16 cellular contexts compared by ENCODE assay signal in the genomic region with DNA sequence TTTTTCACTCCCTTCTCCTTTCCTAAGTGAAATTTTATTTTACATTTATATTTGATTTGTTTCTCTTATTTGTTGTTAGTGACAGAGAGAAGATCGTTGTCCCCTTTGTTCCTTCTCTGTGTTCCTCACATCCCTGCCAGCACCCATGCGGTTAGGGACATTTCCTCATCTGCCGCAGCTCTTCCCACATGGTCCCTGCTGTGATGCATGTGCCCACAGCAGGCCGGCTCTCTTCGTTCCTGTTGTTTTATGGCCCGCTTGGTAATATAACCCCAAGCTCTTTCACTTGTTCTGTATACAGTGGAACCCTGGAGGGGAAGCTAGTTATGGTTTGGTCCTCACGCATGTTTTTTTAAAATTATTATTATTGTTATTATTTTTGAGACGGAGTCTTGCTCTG. TPM values are rescaled to one million over a fixed set of nuclear protein-coding genes. Genes with fewer than 3 reads are reported as not detected.
DNase-seq lines count a peak whose midpoint lies in the region; ATAC-seq and TF ChIP-seq lines count a peak whose summit lies in the region.
"Had no signal": no experiment of that assay in that cellular context is flagged by ENCODE, and none has a peak within 500 bp of the region (broad histone marks: within the 10 kb centered on the region; RNA-seq: fewer than 3 reads in every experiment).

No MANE protein-coding gene starts in this region.

- no peak overlapping the region for H2BK15ac ChIP-seq in H9 (ENCODE audit: low read depth, low read length)

- H3T11ph ChIP-seq in H9 (ENCODE audit: low read length): no peak overlapping the region

- no peak overlapping the region for H2BK5ac ChIP-seq in H9 (ENCODE audit: insufficient read length, low read length)

- H3K56ac ChIP-seq in H9 (ENCODE audit: insufficient read length, low read depth, low read length): no peak overlapping the region

- no peak overlapping the region for H3K4ac ChIP-seq in H9 (ENCODE audit: low read depth, low read length)

- no peak overlapping the region for H3K4me2 ChIP-seq in H9 (ENCODE audit: insufficient read depth, insufficient read length, low read length)
- no peak overlapping the region for H3K4me2 ChIP-seq in osteoblast (ENCODE audit: insufficient read depth, low read length)

- H2BK20ac ChIP-seq in H9 (ENCODE audit: low read depth, low read length, poor library complexity, severe bottlenecking): no peak overlapping the region

- H3K18ac ChIP-seq in H9 (ENCODE audit: insufficient read length, low read depth, low read length): no peak overlapping the region

- DNase-seq in A673 (ENCODE audit: low spot score): peak; percentile 67
- no peak for DNase-seq in H9
- DNase-seq in NCI-H345 treated with DMSO at 0.1 percent for 48 hours (lab: John Stamatoyannopoulos, UW; ENCODE audit: unreplicated experiment): peak; percentile 9
- DNase-seq in glutamatergic neuron: no peak
- DNase-seq in SW480 (ENCODE audit: low spot score): no peak
- DNase-seq in osteoblast (ENCODE audit: insufficient read length, low spot score, missing footprints): no peak
- DNase-seq in NCI-H1436 treated with DMSO at 0.1 percent for 48 hours (lab: John Stamatoyannopoulos, UW): no peak
- DNase-seq: CD4-positive, alpha-beta memory T cell; GOT3; NCI-H1417 treated with DMSO at 0.1 percent for 48 hours; NCI-H2171; NCI-H510A; SHP77 had no signal

- BruUV-seq in A673 (replicated peaks; lab: Mats Ljungman, UMichigan): no TSS peak

- H3K79me1 ChIP-seq in H9 (ENCODE audit: insufficient read depth, low read depth, low read length, poor library complexity, severe bottlenecking): no peaks in the 10 kb centered on the region

- H3K27ac ChIP-seq in A673 (ENCODE audit: low read depth, low read length, poor library complexity, severe bottlenecking): no peak overlapping the region
- no peak overlapping the region for H3K27ac ChIP-seq in H9 (ENCODE audit: insufficient read length, low read depth, low read length)
- no peak overlapping the region for H3K27ac ChIP-seq in osteoblast (ENCODE audit: low read depth, low read length)

- H3K4me3 ChIP-seq in A673 (ENCODE audit: low read depth, low read length, poor library complexity, severe bottlenecking) (no peak overlapping the region), osteoblast (ENCODE audit: insufficient read depth, low read length) (no peak overlapping the region)

- no peak overlapping the region for H2AK5ac ChIP-seq in H9 (ENCODE audit: insufficient read length, low read length)

- ATAC-seq in HG03442 (IDR thresholded peaks at IDR 0.05; ENCODE audit: unreplicated experiment): no peak

- H3K4me1 ChIP-seq in A673 (ENCODE audit: insufficient read depth, low read length, poor library complexity, severe bottlenecking): no peaks in the 10 kb centered on the region
- H3K4me1 ChIP-seq in H9 (ENCODE audit: insufficient read depth, low read length): 0 out of 2 replicates have a peak, but pooled peaks cover 2% of the 10 kb centered on the region
- H3K4me1 ChIP-seq in osteoblast (ENCODE audit: insufficient read depth, low read length): no peaks in the 10 kb centered on the region

- H3K27ac Mint-ChIP-seq in H9 (peak overlapping the region in 2 of 3 experiments; percentile 26 to 84; a peak in 2 of 7 replicates), glutamatergic neuron (ENCODE audit: unreplicated experiment) (peak overlapping the region; percentile 52)
- H3K27ac Mint-ChIP-seq: B cell, IgD-negative memory B cell had no signal

- H3K27me3 ChIP-seq in A673 (replicated peaks; ENCODE audit: insufficient read depth, low read depth, low read length, poor library complexity) (no peaks in the 10 kb centered on the region), H9 (ENCODE audit: insufficient read depth, low read length) (no peaks in the 10 kb centered on the region), osteoblast (ENCODE audit: insufficient read depth, low read length) (no peaks in the 10 kb centered on the region)

- H3K23me2 ChIP-seq in H9 (ENCODE audit: insufficient read length, low read depth, low read length, poor library complexity, severe bottlenecking): no peaks in the 10 kb centered on the region

- H3K9me3 ChIP-seq in A673 (ENCODE audit: low read depth, low read length, poor library complexity, severe bottlenecking): no peaks in the 10 kb centered on the region
- H3K9me3 ChIP-seq in H9 (ENCODE audit: control insufficient read depth, low read depth, low read length): no peaks in the 10 kb centered on the region
- H3K9me3 ChIP-seq in osteoblast (ENCODE audit: low read depth, low read length): no peaks in the 10 kb centered on the region

- no CpG with 5 or more reads among the region's 8 CpGs for WGBS in H9 (ENCODE audit: extremely low coverage, insufficient read length, low lambda C conversion rate)

- no peak overlapping the region for H4K91ac ChIP-seq in H9 (ENCODE audit: insufficient read length, low read depth, low read length)

- CTCF ChIA-PET in A673 (lab: Charles Lee): no interaction called here

- H3K27me3 Mint-ChIP-seq in H9 (ENCODE audit: low read depth) (no peaks in the 10 kb centered on the region), glutamatergic neuron (ENCODE audit: unreplicated experiment) (no peaks in the 10 kb centered on the region)
- H3K27me3 Mint-ChIP-seq: B cell; CD4-positive, alpha-beta memory T cell; IgD-negative memory B cell had no signal

- H2AFZ ChIP-seq in H9 (ENCODE audit: low read length): no peak overlapping the region
- no peak overlapping the region for H2AFZ ChIP-seq in osteoblast (ENCODE audit: low read length)

- H3K9me3 Mint-ChIP-seq in H9 (no peaks in the 10 kb centered on the region), glutamatergic neuron (ENCODE audit: unreplicated experiment) (peaks cover 5% of the 10 kb centered on the region)
- H3K9me3 Mint-ChIP-seq: CD4-positive, alpha-beta memory T cell; IgD-negative memory B cell had no signal

- H3K9ac ChIP-seq in H9 (ENCODE audit: extremely low read depth, insufficient read length, low read length): no peak overlapping the region

- POLR2A ChIA-PET in A673 (lab: Charles Lee; ENCODE audit: low non-redundant PET): no interaction called here

- TF ChIP-seq CTCF in A673 (conservative IDR thresholded peaks at IDR 0.05; ENCODE audit: low read depth, low read length): no peak
- no peak for TF ChIP-seq CTCF in H9 (conservative IDR thresholded peaks at IDR 0.05)
- TF ChIP-seq CTCF in glutamatergic neuron (IDR thresholded peaks at IDR 0.05; ENCODE audit: partially characterized antibody, unreplicated experiment): no peak
- TF ChIP-seq CTCF in osteoblast (IDR thresholded peaks at IDR 0.05; ENCODE audit: extremely low read depth, low read depth, low read length): no peak

- H3K14ac ChIP-seq in H9 (ENCODE audit: insufficient read depth, low read length): no peak overlapping the region

- no peak overlapping the region for H2BK12ac ChIP-seq in H9 (ENCODE audit: insufficient read length, low read depth, low read length)

- H3K36me3 Mint-ChIP-seq in H9 (ENCODE audit: insufficient read depth in 1 of 3, low read depth in 3 of 3) (peaks cover 4 to 10% (median 4%) of the 10 kb centered on the region in 3 experiments; a peak in 5 of 7 replicates), glutamatergic neuron (ENCODE audit: unreplicated experiment) (no peaks in the 10 kb centered on the region)

- H4K8ac ChIP-seq in H9 (replicated peaks; ENCODE audit: insufficient read length, low read depth, low read length): no peak overlapping the region

- H3K4me3 Mint-ChIP-seq in H9 (no peak overlapping the region), glutamatergic neuron (ENCODE audit: unreplicated experiment) (no peak overlapping the region)
- H3K4me3 Mint-ChIP-seq: B cell; CD4-positive, alpha-beta memory T cell had no signal

- no peak overlapping the region for H2BK120ac ChIP-seq in H9 (ENCODE audit: low read depth, low read length, poor library complexity, severe bottlenecking)

- peaks cover 3 to 10% of the 10 kb centered on the region in 2 experiments for H3K4me1 Mint-ChIP-seq in H9
- peaks cover 6% of the 10 kb centered on the region for H3K4me1 Mint-ChIP-seq in glutamatergic neuron (ENCODE audit: low read depth, unreplicated experiment)
- H3K4me1 Mint-ChIP-seq: B cell had no signal

- no peak overlapping the region for H4K5ac ChIP-seq in H9 (ENCODE audit: insufficient read length, low read depth, low read length)

- intact Hi-C loops in A673 (cut with micrococcal nuclease; ENCODE audit: unreplicated experiment): no loop called here

- H3K36me3 ChIP-seq in A673 (ENCODE audit: insufficient read depth, low read length, poor library complexity, severe bottlenecking) (no peaks in the 10 kb centered on the region), osteoblast (ENCODE audit: insufficient read depth, low read length) (peaks cover 3% of the 10 kb centered on the region)

- H4K20me1 ChIP-seq in H9 (ENCODE audit: control insufficient read depth, insufficient read depth, insufficient read length): no peaks in the 10 kb centered on the region
- H4K20me1 ChIP-seq in osteoblast (ENCODE audit: insufficient read depth, low read length): no peaks in the 10 kb centered on the region

- no peak overlapping the region for H3K23ac ChIP-seq in H9 (ENCODE audit: insufficient read length, low read depth, low read length)

- H3K79me2 ChIP-seq in H9 (ENCODE audit: insufficient read depth, low read length) (no peaks in the 10 kb centered on the region), osteoblast (ENCODE audit: insufficient read depth, low read length) (no peaks in the 10 kb centered on the region)

RNA-seq across cellular contexts. Expression of a gene that starts 23.6 kb away (rescaled TPM):
- total RNA-seq in A673 (2021) (16.6 and 23.8 TPM in 2 replicates), H9 (2021) (59.5 and 62.0 TPM in 2 replicates), glutamatergic neuron (ENCODE audit: unreplicated experiment) (90.2 TPM), osteoblast (52.1 and 53.6 TPM in 2 replicates)

RNA-seq across cellular contexts. Expression of a gene that starts 44.3 kb away (rescaled TPM):
- total RNA-seq in A673 (2021) (56.6 and 57.7 TPM in 2 replicates), H9 (2021) (66.5 and 75.9 TPM in 2 replicates), glutamatergic neuron (ENCODE audit: unreplicated experiment) (35.7 TPM), osteoblast (53.9 and 59.7 TPM in 2 replicates)

Comparison
In these comparisons a context has a peak if more than half of its experiments do, and no peak if none do; other contexts are left out.
1. DNase-seq: peak in A673 (single experiment) and NCI-H345 treated with DMSO at 0.1 percent for 48 hours (single experiment); none in H9 (single experiment), glutamatergic neuron (single experiment), SW480 (single experiment), osteoblast (single experiment) and NCI-H1436 treated with DMSO at 0.1 percent for 48 hours (single experiment).